8 cellular contexts compared by ENCODE assay signal in genomic region chr10:15168781-15169554, GRCh38. TPM values are rescaled to one million over a fixed set of nuclear protein-coding genes. Genes with fewer than 3 reads are reported as not detected.
DNase-seq lines count a peak whose midpoint lies in the region; ATAC-seq lines count a peak whose summit lies in the region.

No MANE protein-coding gene starts in this region.

- DNase-seq in NCI-H82 (lab: John Stamatoyannopoulos, UW) (peak; percentile 96), lung microvascular endothelial cell (ENCODE audit: low read depth in 2 of 2) (peak; percentile 97 to 98)
- DNase-seq in activated CD8-positive, alpha-beta memory T cell treated with anti-CD3 and anti-CD28 coated beads for 1 hour (ENCODE audit: extremely low read depth in 1 of 2, low read depth in 1 of 2) = peak; percentile 95 to 97
- peak; percentile 94 to 97 (median 97) for DNase-seq in stimulated activated CD4-positive, alpha-beta T cell treated with anti-CD3 and anti-CD28 coated beads, TNF-alpha, amount 100 ng/mL, for 4 hours (ENCODE audit: low read depth in 3 of 3)

- H3K4me3 ChIP-seq in BLaER1 treated with 17β-estradiol and CSF1 and Interleukin-3, amounts not matched to agents 10 nM and 100 nM = peak overlapping the region in 3 of 10 experiments; percentile 18 to 78 (median 53); a peak in 4 of 20 replicates
- H3K4me3 ChIP-seq in duodenal mucosa (ENCODE audit: low read depth in 1 of 2, low read length in 2 of 2) = peak overlapping the region; percentile 53 to 57

- H3K36me3 ChIP-seq in BLaER1 treated with 17β-estradiol and CSF1 and Interleukin-3, amounts not matched to agents 10 nM and 100 nM = no peaks in the 10 kb centered on the region
- no peaks in the 10 kb centered on the region for H3K36me3 ChIP-seq in duodenal mucosa (ENCODE audit: control insufficient read depth in 1 of 2, insufficient read depth in 2 of 2, low read length in 2 of 2)

- peaks cover 30 to 37% (median 33%) of the 10 kb centered on the region in 10 experiments for H3K4me1 ChIP-seq in BLaER1 treated with 17β-estradiol and CSF1 and Interleukin-3, amounts not matched to agents 10 nM and 100 nM
- H3K4me1 ChIP-seq in duodenal mucosa (ENCODE audit: control insufficient read depth in 1 of 2, insufficient read depth in 2 of 2, low read length in 2 of 2) = peaks cover 12 to 37% of the 10 kb centered on the region in 2 donors

- peak overlapping the region; percentile 72 to 86 (median 80) for H3K4me2 ChIP-seq in BLaER1 treated with 17β-estradiol and CSF1 and Interleukin-3, amounts not matched to agents 10 nM and 100 nM

- no peaks in the 10 kb centered on the region for H3K9me3 ChIP-seq in BLaER1 treated with 17β-estradiol and CSF1 and Interleukin-3, amounts not matched to agents 10 nM and 100 nM (replicated peaks in 1 of 11)
- no peaks in the 10 kb centered on the region for H3K9me3 ChIP-seq in duodenal mucosa (ENCODE audit: control insufficient read depth in 1 of 2, low read length in 2 of 2)

- peaks cover 21 to 29% (median 27%) of the 10 kb centered on the region in 11 experiments for H3K27me3 ChIP-seq in BLaER1 treated with 17β-estradiol and CSF1 and Interleukin-3, amounts not matched to agents 10 nM and 100 nM
- H3K27me3 ChIP-seq in duodenal mucosa (ENCODE audit: control insufficient read depth in 1 of 2, insufficient read depth in 2 of 2, low read length in 2 of 2) = no peaks in the 10 kb centered on the region

- ATAC-seq in GM19372 (IDR thresholded peaks at IDR 0.05; ENCODE audit: low read depth, unreplicated experiment) (peak; percentile 43), HG03520 (IDR thresholded peaks at IDR 0.05; ENCODE audit: unreplicated experiment) (peak; percentile 40)

- H4K20me1 ChIP-seq in BLaER1 treated with 17β-estradiol and CSF1 and Interleukin-3, amounts not matched to agents 10 nM and 100 nM = peaks cover 0 to 24% (median 3%) of the 10 kb centered on the region in 11 experiments; a peak in 4 of 22 replicates

- peak overlapping the region in 5 of 11 experiments; percentile 2 to 39 (median 7); a peak in 4 of 22 replicates for H3K27ac ChIP-seq in BLaER1 treated with 17β-estradiol and CSF1 and Interleukin-3, amounts not matched to agents 10 nM and 100 nM
- H3K27ac ChIP-seq in duodenal mucosa (ENCODE audit: low read depth, low read length) = no peak overlapping the region

- H3K9ac ChIP-seq in BLaER1 treated with 17β-estradiol and CSF1 and Interleukin-3, amounts not matched to agents 10 nM and 100 nM = peak overlapping the region in 8 of 11 experiments; percentile 13 to 48 (median 38); a peak in 6 of 22 replicates
- H3K9ac ChIP-seq in duodenal mucosa (ENCODE audit: low read depth in 1 of 2, low read length in 2 of 2) = peak overlapping the region; percentile 9 to 12

RNA-seq across cellular contexts. Expression of gene NMT2, which starts 0.5 kb away (rescaled TPM):
- 39.1 and 48.6 TPM in 2 replicates for total RNA-seq in lung microvascular endothelial cell
